Comparison of ENCODE assay signal across 19 cellular contexts in genomic region chr11:69917529-69917928, GRCh38.
DNase-seq lines count a peak whose midpoint lies in the region; ATAC-seq and TF ChIP-seq lines count a peak whose summit lies in the region.
"Had no signal": no experiment of that assay in that cellular context is flagged by ENCODE, and none has a peak within 500 bp of the region (broad histone marks: within the 10 kb centered on the region; RNA-seq: fewer than 3 reads in every experiment).

No MANE protein-coding gene starts in this region.

- no peak overlapping the region for H2AFZ ChIP-seq in IMR-90 (replicated peaks; ENCODE audit: low read length, poor library complexity)
- H2AFZ ChIP-seq: GM23248 had no signal

- dilution Hi-C loops in IMR-90 (cut with HindIII; ENCODE audit: low sequenced_read_pairs, unreplicated experiment): loop anchor here (25.0 kb wide), 1 partner anchor 245 kb away; no protein-coding TSS in a partner anchor

- no peak overlapping the region for H3K23ac ChIP-seq in IMR-90 (ENCODE audit: low read depth, low read length)

- no peaks in the 10 kb centered on the region for H3K27me3 ChIP-seq in IMR-90 (ENCODE audit: control insufficient read depth, insufficient read depth, low read length)
- peaks cover 0 to 14% (median 0%) of the 10 kb centered on the region in 3 donors for H3K27me3 ChIP-seq in skeletal muscle tissue (ENCODE audit: control insufficient read depth in 3 of 3, insufficient read depth in 3 of 3, low read length in 3 of 3)

- no peak overlapping the region for H3K18ac ChIP-seq in IMR-90 (ENCODE audit: low read depth, low read length)

- no peaks in the 10 kb centered on the region for H4K20me1 ChIP-seq in IMR-90 (ENCODE audit: insufficient read depth, low read length)

- no peak overlapping the region for H3K56ac ChIP-seq in IMR-90 (ENCODE audit: extremely low read depth, insufficient read depth, low read length)

- H3K9ac ChIP-seq in IMR-90 (ENCODE audit: low read depth, low read length) (no peak overlapping the region), skeletal muscle tissue (ENCODE audit: low read depth in 1 of 3, low read length in 3 of 3) (no peak overlapping the region)
- H3K9ac ChIP-seq: GM23248 had no signal

- H3K9me3 ChIP-seq in IMR-90 (ENCODE audit: control insufficient read depth, insufficient read depth, low read length) (no peaks in the 10 kb centered on the region), skeletal muscle tissue (ENCODE audit: control insufficient read depth in 3 of 3, low read length in 3 of 3) (no peaks in the 10 kb centered on the region)
- H3K9me3 ChIP-seq: HAP-1 had no signal

- peaks cover 41% of the 10 kb centered on the region for H3K4me1 Mint-ChIP-seq in Calu3 (ENCODE audit: low read depth, unreplicated experiment)
- H3K4me1 Mint-ChIP-seq in central memory CD8-positive, alpha-beta T cell: peaks cover 9% of the 10 kb centered on the region
- peaks cover 3 to 14% of the 10 kb centered on the region in 2 donors for H3K4me1 Mint-ChIP-seq in stimulated activated naive B cell treated with anti-CD40 and anti-IgM and Interleukin-4, amounts not matched to agents 10 μg/mL and 1 μg/mL and 100 μg/mL, for 72 hours
- H3K4me1 Mint-ChIP-seq: B cell had no signal

- peak overlapping the region; percentile 21 for H3K27ac Mint-ChIP-seq in Calu3 (ENCODE audit: unreplicated experiment)
- H3K27ac Mint-ChIP-seq in central memory CD8-positive, alpha-beta T cell (ENCODE audit: low read depth): peak overlapping the region; percentile 50
- H3K27ac Mint-ChIP-seq in stimulated activated naive B cell treated with anti-CD40 and anti-IgM and Interleukin-4, amounts not matched to agents 10 μg/mL and 1 μg/mL and 100 μg/mL, for 72 hours: no peak overlapping the region
- H3K27ac Mint-ChIP-seq: B cell; CD8-positive, alpha-beta T cell had no signal

- no peaks in the 10 kb centered on the region for H3K9me3 Mint-ChIP-seq in Calu3 (ENCODE audit: low read depth, unreplicated experiment)
- H3K9me3 Mint-ChIP-seq in central memory CD8-positive, alpha-beta T cell: no peaks in the 10 kb centered on the region
- H3K9me3 Mint-ChIP-seq in stimulated activated naive B cell treated with anti-CD40 and anti-IgM and Interleukin-4, amounts not matched to agents 10 μg/mL and 1 μg/mL and 100 μg/mL, for 72 hours: peaks cover 2 to 4% of the 10 kb centered on the region in 2 donors
- H3K9me3 Mint-ChIP-seq: CD8-positive, alpha-beta T cell had no signal

- H3K4ac ChIP-seq in IMR-90 (ENCODE audit: low read depth, low read length): peak overlapping the region; percentile 31; the same call in 1 of the 2 replicates

- no peak overlapping the region for H3K14ac ChIP-seq in IMR-90 (replicated peaks; ENCODE audit: low read depth, low read length)

- H3K36me3 Mint-ChIP-seq in Calu3 (ENCODE audit: insufficient read depth, unreplicated experiment): peaks cover 15% of the 10 kb centered on the region
- no peaks in the 10 kb centered on the region for H3K36me3 Mint-ChIP-seq in central memory CD8-positive, alpha-beta T cell (ENCODE audit: insufficient read depth)
- no peaks in the 10 kb centered on the region for H3K36me3 Mint-ChIP-seq in stimulated activated naive B cell treated with anti-CD40 and anti-IgM and Interleukin-4, amounts not matched to agents 10 μg/mL and 1 μg/mL and 100 μg/mL, for 72 hours
- H3K36me3 Mint-ChIP-seq: CD8-positive, alpha-beta T cell had no signal

- ATAC-seq in IMR-90 (ENCODE audit: low read depth) (no peak), HG02884 (IDR thresholded peaks at IDR 0.05; ENCODE audit: unreplicated experiment) (no peak)
- no peak for ATAC-seq in central memory CD8-positive, alpha-beta T cell (replicated peaks; ENCODE audit: extremely low read depth, poor library complexity, severe bottlenecking)
- no peak for ATAC-seq in stimulated activated naive B cell treated with anti-CD40 and anti-IgM and Interleukin-4, amounts not matched to agents 10 μg/mL and 1 μg/mL and 100 μg/mL, for 72 hours (replicated peaks)
- ATAC-seq: CD8-positive, alpha-beta T cell; GM12878 had no signal

- no peak overlapping the region for H3K4me3 Mint-ChIP-seq in Calu3 (ENCODE audit: low read depth, unreplicated experiment)
- H3K4me3 Mint-ChIP-seq in central memory CD8-positive, alpha-beta T cell: no peak overlapping the region
- H3K4me3 Mint-ChIP-seq in stimulated activated naive B cell treated with anti-CD40 and anti-IgM and Interleukin-4, amounts not matched to agents 10 μg/mL and 1 μg/mL and 100 μg/mL, for 72 hours: no peak overlapping the region
- H3K4me3 Mint-ChIP-seq: B cell; CD8-positive, alpha-beta T cell had no signal

- no peak overlapping the region for H4K91ac ChIP-seq in IMR-90 (ENCODE audit: insufficient read depth, low read depth, low read length)

- CTCF ChIA-PET in Calu3 (lab: Charles Lee): interaction anchor here (0.8 kb wide), 1 partner anchor 778 kb away, joined by 5 read pairs; no protein-coding TSS in a partner anchor
- CTCF ChIA-PET in IMR-90 (lab: Yijun Ruan, JAX): no interaction called here

- 78% methylated on average over 2 of the region's 2 CpGs; no CpG with 5 or more reads in 1 of the 2 experiments for WGBS in IMR-90 (ENCODE audit: extremely low coverage in 2 of 2, insufficient read length in 1 of 2), 2 experiments

- BruUV-seq in Calu3 (replicated peaks; lab: Mats Ljungman, UMichigan) (no TSS peak), IMR-90 (replicated peaks; lab: Mats Ljungman, UMichigan) (no TSS peak)

- no peak overlapping the region for H3K27ac ChIP-seq in IMR-90 (ENCODE audit: insufficient read depth, low read length)
- peak overlapping the region; percentile 60 for H3K27ac ChIP-seq in skeletal muscle tissue (ENCODE audit: low read depth, low read length)
- H3K27ac ChIP-seq: GM23248, HL-60 had no signal

- no peaks in the 10 kb centered on the region for H3K9me1 ChIP-seq in IMR-90 (ENCODE audit: insufficient read depth, low read length)

- no peak overlapping the region for H2AK9ac ChIP-seq in IMR-90 (replicated peaks; ENCODE audit: low read depth, low read length, poor library complexity)

- TF ChIP-seq POLR2A in IMR-90 (IDR thresholded peaks at IDR 0.05; ENCODE audit: low read depth, low read length): no peak

- POLR2A ChIA-PET in IMR-90 (lab: Charles Lee; ENCODE audit: unreplicated experiment): no interaction called here

- no peak overlapping the region for H2AK5ac ChIP-seq in IMR-90 (ENCODE audit: low read depth, low read length)

- H3K4me1 ChIP-seq in IMR-90 (ENCODE audit: control insufficient read depth, insufficient read depth, low read length) (peaks cover 7% of the 10 kb centered on the region), skeletal muscle tissue (ENCODE audit: control insufficient read depth in 3 of 3, insufficient read depth in 3 of 3, low read length in 3 of 3) (peaks cover 22 to 31% (median 28%) of the 10 kb centered on the region in 3 donors)
- H3K4me1 ChIP-seq: HAP-1 had no signal

- TF ChIP-seq CTCF in Calu3 (IDR thresholded peaks at IDR 0.05; ENCODE audit: unreplicated experiment): no peak
- TF ChIP-seq CTCF in IMR-90 (conservative IDR thresholded peaks at IDR 0.05; ENCODE audit: low read depth, low read length): no peak

- peak overlapping the region; percentile 51; the same call in 1 of the 2 replicates for H2BK120ac ChIP-seq in IMR-90 (ENCODE audit: low read depth, low read length)

- H4K8ac ChIP-seq in IMR-90 (ENCODE audit: low read depth in 2 of 2, low read length in 2 of 2): no peak overlapping the region

- H3K27me3 Mint-ChIP-seq in Calu3 (ENCODE audit: unreplicated experiment): peaks cover 18% of the 10 kb centered on the region
- H3K27me3 Mint-ChIP-seq in central memory CD8-positive, alpha-beta T cell: peaks cover 37% of the 10 kb centered on the region
- peaks cover 56 to 70% of the 10 kb centered on the region in 2 donors for H3K27me3 Mint-ChIP-seq in stimulated activated naive B cell treated with anti-CD40 and anti-IgM and Interleukin-4, amounts not matched to agents 10 μg/mL and 1 μg/mL and 100 μg/mL, for 72 hours

- H3K79me1 ChIP-seq in IMR-90 (ENCODE audit: low read depth in 1 of 2, low read length in 2 of 2): no peaks in the 10 kb centered on the region

- H3K4me3 ChIP-seq in IMR-90 (ENCODE audit: insufficient read depth, low read depth, low read length) (no peak overlapping the region), skeletal muscle tissue (ENCODE audit: low read length in 3 of 3) (no peak overlapping the region)
- H3K4me3 ChIP-seq: BLaER1 treated with 17β-estradiol and CSF1 and Interleukin-3, amounts not matched to agents 10 nM and 100 nM; GM12878; GM23248; HAP-1 had no signal

- H3K36me3 ChIP-seq in IMR-90 (ENCODE audit: control insufficient read depth, insufficient read depth, low read length) (no peaks in the 10 kb centered on the region), skeletal muscle tissue (ENCODE audit: control insufficient read depth in 3 of 3, insufficient read depth in 3 of 3, low read length in 3 of 3) (no peaks in the 10 kb centered on the region)
- H3K36me3 ChIP-seq: BLaER1 treated with 17β-estradiol and CSF1 and Interleukin-3, amounts not matched to agents 10 nM and 100 nM; HAP-1 had no signal

- intact Hi-C loops in Calu3 (cut with micrococcal nuclease; ENCODE audit: unreplicated experiment) (no loop called here), IMR-90 (cut with micrococcal nuclease) (loop anchor here (5.0 kb wide), 1 partner anchor 160 kb away; the partner anchor contains the start of gene ANO1)

- no peak overlapping the region for H2BK5ac ChIP-seq in IMR-90 (ENCODE audit: low read depth, low read length, poor library complexity, severe bottlenecking)

- no peak overlapping the region; the same call in 1 of the 2 replicates for H2BK20ac ChIP-seq in IMR-90 (ENCODE audit: low read depth, low read length)

- no peak for DNase-seq in Calu3
- DNase-seq in IMR-90: no peak
- no peak for DNase-seq in central memory CD8-positive, alpha-beta T cell (ENCODE audit: low spot score in 2 of 2)
- DNase-seq in stimulated activated naive B cell treated with anti-CD40 and anti-IgM and Interleukin-4, amounts not matched to agents 10 μg/mL and 1 μg/mL and 100 μg/mL, for 72 hours: no peak
- DNase-seq in NCI-H2196 treated with DMSO at 0.1 percent for 48 hours (lab: John Stamatoyannopoulos, UW; ENCODE audit: unreplicated experiment): no peak
- DNase-seq in NOMO-1 treated with dmso at 0.1 percent for 144 hours (lab: John Stamatoyannopoulos, UW; ENCODE audit: unreplicated experiment): no peak
- DNase-seq: CD8-positive, alpha-beta T cell; DMS 273 treated with DMSO at 0.1 percent for 48 hours; DMS53; DND-41; EL; GM23248 had no signal

- no peak overlapping the region for H3K4me2 ChIP-seq in IMR-90 (ENCODE audit: low read depth, low read length)

- TF ChIP-seq RAD21 in IMR-90 (IDR thresholded peaks at IDR 0.05; ENCODE audit: low read length): no peak

- in situ Hi-C loops in IMR-90 (cut with MboI; ENCODE audit: low sequenced_read_pairs): no loop called here

- H2BK15ac ChIP-seq in IMR-90 (ENCODE audit: low read depth, low read length): no peak overlapping the region

- H4K5ac ChIP-seq in IMR-90 (ENCODE audit: low read depth, low read length): no peak overlapping the region
